In the genomic region with DNA sequence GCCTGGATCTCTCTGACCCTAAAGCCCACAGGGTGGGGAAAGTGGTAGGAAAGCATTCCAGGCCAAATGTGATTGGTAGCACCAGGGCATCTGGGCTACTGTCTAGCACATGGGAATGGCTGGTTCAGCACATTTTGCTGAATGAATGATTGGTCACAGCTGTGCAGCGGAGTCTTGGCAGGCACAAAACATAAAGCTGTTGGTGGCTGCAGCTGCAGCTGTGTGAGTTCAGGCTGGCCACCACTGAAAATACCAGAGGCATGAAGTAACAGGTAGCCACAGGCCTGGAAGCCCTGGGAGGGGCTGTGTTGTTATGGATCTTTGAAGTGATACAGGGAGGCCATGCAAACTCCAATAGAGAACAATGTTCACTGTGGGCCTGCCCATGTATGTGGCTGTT, we compare ENCODE assay signal across 1 cellular context.
TF ChIP-seq lines count a peak whose summit lies in the region.

No MANE protein-coding gene starts in this region.

TF ChIP-seq in H1, 55 proteins besides CTCF, POLR2A, EP300 and RAD21 (continued from another document):
- 0 out of 2 replicates have a peak, but pooled peaks have one; percentile 58 for TF ChIP-seq JUN (IDR thresholded peaks at IDR 0.05; ENCODE audit: low read depth, low read length)
- TF ChIP-seq E2F6 (IDR thresholded peaks at IDR 0.05): 0 out of 2 replicates have a peak, but pooled peaks have one; percentile 37
